Comparison of ENCODE assay signal across 1 cellular context in the genomic region with DNA sequence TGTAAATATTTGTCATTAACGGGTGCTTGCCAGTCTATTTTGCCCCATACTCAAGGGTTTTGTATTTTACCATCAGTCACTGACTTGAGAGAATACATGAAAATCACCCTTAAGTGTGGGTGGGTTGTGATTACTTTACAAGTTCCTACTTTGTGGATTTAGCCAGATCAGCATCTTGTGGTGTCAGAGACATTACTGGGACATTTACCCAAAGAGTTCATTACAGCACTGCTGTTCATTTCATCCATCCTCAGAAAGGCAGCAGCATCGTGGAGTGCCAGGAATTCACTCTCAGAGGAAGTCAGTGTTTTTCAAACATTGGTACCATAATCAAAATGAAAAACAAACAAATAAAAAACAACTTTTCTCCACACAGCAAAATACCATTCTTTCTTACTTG.
TF ChIP-seq lines count a peak whose summit lies in the region.

No MANE protein-coding gene starts in this region.

TF ChIP-seq in HepG2, 621 proteins besides CTCF, POLR2A, EP300 and RAD21 (continued from another document):
- TF ChIP-seq, protein P1, sequence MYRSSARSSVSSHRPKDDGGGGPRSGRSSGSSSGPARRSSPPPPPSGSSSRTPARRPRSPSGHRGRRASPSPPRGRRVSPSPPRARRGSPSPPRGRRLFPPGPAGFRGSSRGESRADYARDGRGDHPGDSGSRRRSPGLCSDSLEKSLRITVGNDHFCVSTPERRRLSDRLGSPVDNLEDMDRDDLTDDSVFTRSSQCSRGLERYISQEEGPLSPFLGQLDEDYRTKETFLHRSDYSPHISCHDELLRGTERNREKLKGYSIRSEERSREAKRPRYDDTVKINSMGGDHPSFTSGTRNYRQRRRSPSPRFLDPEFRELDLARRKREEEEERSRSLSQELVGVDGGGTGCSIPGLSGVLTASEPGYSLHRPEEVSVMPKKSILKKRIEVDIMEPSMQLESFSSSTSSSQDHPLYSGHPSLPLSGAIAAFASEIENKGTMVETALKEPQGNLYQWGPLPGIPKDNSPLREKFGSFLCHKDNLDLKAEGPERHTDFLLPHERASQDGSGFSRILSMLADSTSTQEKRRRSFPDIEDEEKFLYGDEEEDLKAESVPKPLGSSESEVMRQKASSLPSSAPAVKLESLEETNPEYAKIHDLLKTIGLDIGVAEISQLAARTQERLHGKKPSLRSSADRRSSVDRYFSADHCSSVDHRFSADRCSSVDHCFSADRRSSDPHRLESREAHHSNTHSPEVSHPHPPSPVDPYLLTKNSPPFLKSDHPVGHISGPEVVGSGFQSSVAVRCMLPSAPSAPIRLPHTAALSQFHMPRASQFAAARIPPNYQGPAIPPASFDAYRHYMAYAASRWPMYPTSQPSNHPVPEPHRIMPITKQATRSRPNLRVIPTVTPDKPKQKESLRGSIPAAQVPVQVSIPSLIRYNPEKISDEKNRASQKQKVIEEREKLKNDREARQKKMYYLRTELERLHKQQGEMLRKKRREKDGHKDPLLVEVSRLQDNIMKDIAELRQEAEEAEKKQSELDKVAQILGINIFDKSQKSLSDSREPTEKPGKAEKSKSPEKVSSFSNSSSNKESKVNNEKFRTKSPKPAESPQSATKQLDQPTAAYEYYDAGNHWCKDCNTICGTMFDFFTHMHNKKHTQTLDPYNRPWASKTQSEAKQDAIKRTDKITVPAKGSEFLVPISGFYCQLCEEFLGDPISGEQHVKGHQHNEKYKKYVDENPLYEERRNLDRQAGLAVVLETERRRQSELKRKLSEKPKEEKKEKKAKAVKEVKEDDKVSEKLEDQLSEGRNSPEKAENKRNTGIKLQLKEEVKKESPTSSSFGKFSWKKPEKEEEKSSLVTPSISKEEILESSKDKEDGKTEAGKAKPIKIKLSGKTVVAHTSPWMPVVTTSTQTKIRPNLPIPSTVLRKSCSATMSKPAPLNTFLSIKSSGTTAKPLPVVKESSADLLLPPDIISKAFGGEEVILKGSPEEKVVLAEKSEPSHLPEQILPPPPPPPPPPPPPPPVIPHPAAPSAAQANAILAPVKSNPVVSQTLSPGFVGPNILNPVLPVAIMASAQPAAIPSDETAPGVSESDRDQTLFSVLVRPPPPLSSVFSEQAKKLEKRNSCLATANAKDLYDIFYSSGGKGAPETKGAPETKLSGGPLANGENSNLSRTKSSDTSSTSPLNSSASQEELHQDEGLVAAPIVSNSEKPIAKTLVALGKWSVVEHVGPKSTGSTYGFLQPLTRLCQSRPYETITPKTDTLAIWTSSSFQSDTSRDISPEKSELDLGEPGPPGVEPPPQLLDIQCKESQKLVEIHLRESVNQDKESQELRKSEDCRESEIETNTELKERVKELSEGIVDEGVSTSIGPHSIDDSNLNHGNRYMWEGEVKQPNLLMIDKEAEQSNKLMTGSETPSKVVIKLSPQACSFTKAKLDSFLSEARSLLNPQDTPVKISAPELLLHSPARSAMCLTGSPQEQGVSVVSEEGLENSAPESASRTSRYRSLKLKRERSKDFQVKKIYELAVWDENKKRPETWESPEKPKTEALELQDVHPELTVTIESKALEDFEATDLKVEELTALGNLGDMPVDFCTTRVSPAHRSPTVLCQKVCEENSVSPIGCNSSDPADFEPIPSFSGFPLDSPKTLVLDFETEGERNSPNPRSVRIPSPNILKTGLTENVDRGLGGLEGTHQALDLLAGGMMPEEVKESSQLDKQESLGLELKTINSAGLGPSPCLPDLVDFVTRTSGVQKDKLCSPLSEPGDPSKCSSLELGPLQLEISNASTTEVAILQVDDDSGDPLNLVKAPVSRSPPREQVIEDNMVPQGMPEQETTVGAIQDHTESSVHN (CRISPR knock-in tag; IDR thresholded peaks at IDR 0.05) = no peak
